8 cellular contexts compared by ENCODE assay signal in the genomic region with DNA sequence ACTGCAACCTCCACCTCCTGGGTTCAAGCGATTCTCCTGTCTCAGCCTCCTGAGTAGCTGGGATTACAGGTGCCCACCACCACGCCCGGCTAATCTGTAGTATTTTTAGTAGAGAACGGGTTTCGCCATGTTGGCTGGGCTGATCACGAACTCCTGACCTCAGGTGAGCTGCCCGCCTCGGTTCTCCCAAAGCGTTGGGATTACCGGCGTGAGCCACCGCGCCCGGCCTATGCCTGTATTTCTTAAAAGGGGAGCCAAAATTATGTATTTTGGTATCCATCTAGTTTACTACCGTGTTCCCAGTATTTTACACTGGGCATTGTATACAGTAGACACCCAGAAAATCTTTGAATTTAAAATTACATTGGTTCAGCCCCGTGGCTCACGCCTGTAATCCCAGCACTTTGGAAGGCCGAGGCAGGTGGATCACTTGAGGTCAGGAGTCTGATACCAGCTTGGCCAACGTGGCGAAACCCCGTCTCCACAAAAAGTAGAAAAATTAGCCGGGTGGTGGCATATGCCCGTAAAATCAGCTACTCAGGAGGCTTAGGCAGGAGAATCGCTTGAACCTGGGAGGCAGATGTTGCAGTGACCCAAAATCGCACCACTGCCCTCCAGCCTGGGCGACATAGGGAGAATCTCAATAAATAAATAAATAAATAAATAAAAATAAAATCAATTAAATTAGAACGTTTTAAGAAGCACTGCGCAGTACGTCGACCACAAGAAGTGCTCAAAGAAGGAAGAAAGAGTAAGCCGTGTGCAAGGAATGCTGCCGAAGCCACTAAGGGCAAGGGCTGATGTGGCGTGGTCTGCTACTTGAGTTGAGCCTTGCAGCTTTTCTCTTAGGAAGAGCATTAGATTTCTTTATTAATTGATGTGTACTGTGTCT. TPM values are rescaled to one million over a fixed set of nuclear protein-coding genes. Genes with fewer than 3 reads are reported as not detected.
DNase-seq lines count a peak whose midpoint lies in the region; ATAC-seq and TF ChIP-seq lines count a peak whose summit lies in the region.

No MANE protein-coding gene starts in this region.

- no peak for DNase-seq in activated CD8-positive, alpha-beta memory T cell treated with anti-CD3 and anti-CD28 coated beads, Interleukin-2, amount 10 ng/mL, durations not matched to agents 7 days and 5 days
- no peak for DNase-seq in activated CD8-positive, alpha-beta memory T cell treated with anti-CD3 and anti-CD28 coated beads for 24 hours
- DNase-seq in activated T-cell treated with anti-CD3 and anti-CD28 coated beads, Interleukin-2, amount 50 U/mL, for 4 hours: no peak
- no peak for DNase-seq in kidney epithelial cell (ENCODE audit: low read depth)
- DNase-seq in thoracic aorta (ENCODE audit: low spot score): no peak
- no peak for DNase-seq in HuH-7.5 (ENCODE audit: low spot score)

- H3K27me3 ChIP-seq in kidney epithelial cell (ENCODE audit: control insufficient read depth, insufficient read depth, low read length) (no peaks in the 10 kb centered on the region), thoracic aorta (replicated peaks; ENCODE audit: insufficient read depth) (no peaks in the 10 kb centered on the region)

- H3K27me3 Mint-ChIP-seq in activated CD8-positive, alpha-beta memory T cell treated with anti-CD3 and anti-CD28 coated beads, Interleukin-2, amount 10 ng/mL, durations not matched to agents 7 days and 5 days: no peaks in the 10 kb centered on the region
- H3K27me3 Mint-ChIP-seq in activated T-cell treated with anti-CD3 and anti-CD28 coated beads, Interleukin-2, amount 50 U/mL, for 4 hours (ENCODE audit: low read depth): no peaks in the 10 kb centered on the region

- CTCF ChIA-PET in activated CD8-positive, alpha-beta memory T cell treated with anti-CD3 and anti-CD28 coated beads, Interleukin-2, amount 10 ng/mL, durations not matched to agents 7 days and 5 days (lab: Charles Lee): interaction anchor here (0.6 to 4.2 kb wide), 15 partner anchors 10 to 197 kb away, joined by 3 to 36 read pairs (median 3); a partner anchor contains a TSS

- H3K27ac Mint-ChIP-seq in activated CD8-positive, alpha-beta memory T cell treated with anti-CD3 and anti-CD28 coated beads, Interleukin-2, amount 10 ng/mL, durations not matched to agents 7 days and 5 days: peak overlapping the region; percentile 100

- peak overlapping the region; percentile 94 for H3K4me3 Mint-ChIP-seq in activated CD8-positive, alpha-beta memory T cell treated with anti-CD3 and anti-CD28 coated beads, Interleukin-2, amount 10 ng/mL, durations not matched to agents 7 days and 5 days
- H3K4me3 Mint-ChIP-seq in activated T-cell treated with anti-CD3 and anti-CD28 coated beads, Interleukin-2, amount 50 U/mL, for 4 hours: peak overlapping the region; percentile 89

- peaks cover 18% of the 10 kb centered on the region for H3K36me3 Mint-ChIP-seq in activated CD8-positive, alpha-beta memory T cell treated with anti-CD3 and anti-CD28 coated beads, Interleukin-2, amount 10 ng/mL, durations not matched to agents 7 days and 5 days
- H3K36me3 Mint-ChIP-seq in activated T-cell treated with anti-CD3 and anti-CD28 coated beads, Interleukin-2, amount 50 U/mL, for 4 hours (ENCODE audit: insufficient read depth): peaks cover 17% of the 10 kb centered on the region

- H3K9me3 Mint-ChIP-seq in activated CD8-positive, alpha-beta memory T cell treated with anti-CD3 and anti-CD28 coated beads, Interleukin-2, amount 10 ng/mL, durations not matched to agents 7 days and 5 days (ENCODE audit: low read depth): no peaks in the 10 kb centered on the region
- H3K9me3 Mint-ChIP-seq in activated T-cell treated with anti-CD3 and anti-CD28 coated beads, Interleukin-2, amount 50 U/mL, for 4 hours: no peaks in the 10 kb centered on the region

- no peak for ATAC-seq in activated CD8-positive, alpha-beta memory T cell treated with anti-CD3 and anti-CD28 coated beads, Interleukin-2, amount 10 ng/mL, durations not matched to agents 7 days and 5 days
- no peak for ATAC-seq in activated T-cell treated with anti-CD3 and anti-CD28 coated beads, Interleukin-2, amount 50 U/mL, for 4 hours
- ATAC-seq in thoracic aorta (ENCODE audit: insufficient number of reproducible peaks, low FRiP score, low read depth) (no peak), GM21390 (IDR thresholded peaks at IDR 0.05; ENCODE audit: unreplicated experiment) (no peak), GM21717 (IDR thresholded peaks at IDR 0.05; ENCODE audit: unreplicated experiment) (no peak)

- no peaks in the 10 kb centered on the region for H3K9me3 ChIP-seq in thoracic aorta

- no peak for TF ChIP-seq CTCF in kidney epithelial cell (IDR thresholded peaks at IDR 0.05; ENCODE audit: insufficient read depth, low read length, poor library complexity, severe bottlenecking)
- no peak for TF ChIP-seq CTCF in thoracic aorta (IDR thresholded peaks at IDR 0.05)

- H3K36me3 ChIP-seq in kidney epithelial cell (ENCODE audit: control insufficient read depth, insufficient read depth, low read length) (no peaks in the 10 kb centered on the region), thoracic aorta (no peaks in the 10 kb centered on the region)

- H3K4me1 Mint-ChIP-seq in activated CD8-positive, alpha-beta memory T cell treated with anti-CD3 and anti-CD28 coated beads, Interleukin-2, amount 10 ng/mL, durations not matched to agents 7 days and 5 days: peaks cover 27% of the 10 kb centered on the region
- peaks cover 33% of the 10 kb centered on the region for H3K4me1 Mint-ChIP-seq in activated T-cell treated with anti-CD3 and anti-CD28 coated beads, Interleukin-2, amount 50 U/mL, for 4 hours (ENCODE audit: low read depth)

- H3K4me3 ChIP-seq in kidney epithelial cell (ENCODE audit: low read depth, low read length) (peak overlapping the region; percentile 69), thoracic aorta (peak overlapping the region; percentile 80)

- peaks cover 20 to 36% of the 10 kb centered on the region in 2 donors for H3K4me1 ChIP-seq in thoracic aorta (ENCODE audit: control insufficient read depth in 1 of 2, low read depth in 2 of 2)

- H3K27ac ChIP-seq in thoracic aorta: peak overlapping the region; percentile 93

RNA-seq across cellular contexts. Expression of a gene that starts 1.5 kb away (rescaled TPM):
- 100 to 1,000 TPM; 129 to 166 TPM for total RNA-seq in activated CD8-positive, alpha-beta memory T cell treated with anti-CD3 and anti-CD28 coated beads, Interleukin-2, amount 10 ng/mL, durations not matched to agents 7 days and 5 days
- total RNA-seq in activated T-cell treated with anti-CD3 and anti-CD28 coated beads, Interleukin-2, amount 50 U/mL, for 4 hours: 100 to 1,000 TPM; 134 to 145 (median 142) TPM
- total RNA-seq in kidney epithelial cell: 101 and 105 TPM in 2 replicates
- 100 to 1,000 TPM in 1 of 2 donors, 10 to 100 TPM in 1; 49.3 to 111 TPM for total RNA-seq in thoracic aorta
